In the genomic region with DNA sequence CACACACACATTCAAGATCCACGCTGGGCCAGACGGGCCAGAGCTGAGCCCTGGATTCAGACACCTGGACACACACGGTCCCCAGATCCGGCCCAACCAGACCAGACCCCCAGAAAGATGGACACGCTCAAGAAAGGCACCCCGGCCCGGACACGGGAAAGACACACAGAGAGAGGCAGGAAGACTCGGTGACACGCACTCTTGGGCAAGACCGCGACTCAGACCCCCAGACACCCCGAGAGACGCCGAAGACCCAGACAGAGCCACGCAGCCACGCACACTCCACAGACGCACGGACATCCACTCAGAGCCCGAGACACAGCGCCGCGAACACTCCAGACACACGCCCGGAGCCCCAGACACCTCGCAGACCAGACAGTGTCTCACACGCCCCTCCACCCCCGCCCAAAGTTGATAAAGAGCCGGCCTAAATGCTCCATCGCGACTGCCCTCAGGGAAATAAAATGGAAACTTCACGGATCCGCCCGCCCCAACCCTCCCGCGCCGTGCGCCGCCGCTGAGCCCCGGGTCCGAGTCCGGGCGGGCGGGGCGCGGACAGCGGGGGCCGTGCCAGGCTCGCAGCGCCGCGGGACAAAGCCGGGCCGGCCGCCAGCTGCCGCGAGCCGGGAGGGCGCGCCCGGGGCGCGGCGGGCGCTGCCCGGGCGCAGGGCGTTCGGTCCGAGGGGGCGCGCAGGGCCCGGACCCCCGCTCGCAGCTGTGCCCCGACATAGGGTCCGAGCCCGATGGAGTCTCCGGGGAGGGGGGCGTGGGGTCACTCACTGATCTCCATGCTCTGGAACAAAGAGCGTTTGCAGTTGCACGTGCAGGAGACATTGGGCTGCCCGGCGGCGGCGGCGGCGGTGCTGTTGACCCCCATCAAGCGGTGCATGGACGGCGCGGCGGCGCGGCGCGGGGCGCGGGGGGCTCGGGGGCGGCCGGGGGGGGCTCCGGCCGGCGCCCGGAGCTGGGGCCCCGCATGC, we compare ENCODE assay signal across 9 cellular contexts. TPM values are rescaled to one million over a fixed set of nuclear protein-coding genes. Genes with fewer than 3 reads are reported as not detected.
DNase-seq lines count a peak whose midpoint lies in the region; ATAC-seq and TF ChIP-seq lines count a peak whose summit lies in the region.
"Had no signal": no experiment of that assay in that cellular context is flagged by ENCODE, and none has a peak within 500 bp of the region (broad histone marks: within the 10 kb centered on the region; RNA-seq: fewer than 3 reads in every experiment).

No MANE protein-coding gene starts in this region.

- peak overlapping the region; percentile 77 for H3K27ac Mint-ChIP-seq in activated CD4-positive, alpha-beta T cell treated with anti-CD3 and anti-CD28 coated beads for 36 hours
- H3K27ac Mint-ChIP-seq in naive B cell, result peak overlapping the region; percentile 98 to 100 (median 100)

- H3K36me3 ChIP-seq in ectodermal cell (ENCODE audit: control insufficient read depth, insufficient read depth, low read length) (no peaks in the 10 kb centered on the region), vagina (no peaks in the 10 kb centered on the region)

- peaks cover 6% of the 10 kb centered on the region for H3K27me3 Mint-ChIP-seq in activated CD4-positive, alpha-beta T cell treated with anti-CD3 and anti-CD28 coated beads for 36 hours
- H3K27me3 Mint-ChIP-seq in naive B cell, result no peaks in the 10 kb centered on the region

- H3K4me1 Mint-ChIP-seq in activated CD4-positive, alpha-beta T cell treated with anti-CD3 and anti-CD28 coated beads for 36 hours, result peaks cover 20% of the 10 kb centered on the region
- peaks cover 68 to 82% (median 80%) of the 10 kb centered on the region in 3 donors for H3K4me1 Mint-ChIP-seq in naive B cell

- intact Hi-C loops in activated CD4-positive, alpha-beta T cell treated with anti-CD3 and anti-CD28 coated beads for 36 hours (cut with DNase I, micrococcal nuclease), result loop anchor here in 1 of 2 experiments (2.0 kb wide), 1 partner anchor 310 kb away; no protein-coding TSS in a partner anchor
- intact Hi-C loops in vagina (cut with DNase I), result no loop called here

- no peaks in the 10 kb centered on the region for H3K9me3 Mint-ChIP-seq in activated CD4-positive, alpha-beta T cell treated with anti-CD3 and anti-CD28 coated beads for 36 hours (ENCODE audit: low read depth)
- peaks cover 0 to 5% (median 0%) of the 10 kb centered on the region in 7 donors for H3K9me3 Mint-ChIP-seq in naive B cell

- no peak for ATAC-seq in activated CD4-positive, alpha-beta T cell treated with anti-CD3 and anti-CD28 coated beads for 36 hours
- ATAC-seq in naive B cell (ENCODE audit: low read depth in 2 of 2), result peak; percentile 2 to 17
- no peak for ATAC-seq in GM21447 (IDR thresholded peaks at IDR 0.05; ENCODE audit: unreplicated experiment)

- H3K27me3 ChIP-seq in ectodermal cell (ENCODE audit: control insufficient read depth, insufficient read depth, low read length, poor library complexity, severe bottlenecking) (peaks cover 76% of the 10 kb centered on the region), vagina (no peaks in the 10 kb centered on the region)

- CTCF ChIA-PET in activated CD4-positive, alpha-beta T cell treated with anti-CD3 and anti-CD28 coated beads for 36 hours (lab: Charles Lee), result interaction anchor here (0.6 to 1.5 kb wide), 4 partner anchors 9 to 519 kb away, joined by 3 to 7 read pairs (median 3); no protein-coding TSS in a partner anchor

- H3K4me1 ChIP-seq in ectodermal cell (ENCODE audit: control insufficient read depth, insufficient read depth, low read length) (peaks cover 31% of the 10 kb centered on the region), vagina (peaks cover 81% of the 10 kb centered on the region)

- TF ChIP-seq POLR2A in vagina (IDR thresholded peaks at IDR 0.05), result no peak

- DNase-seq in NCI-H82 (lab: John Stamatoyannopoulos, UW) (peak; percentile 42), NCI-H82 treated with DMSO at 0.1 percent for 48 hours (lab: John Stamatoyannopoulos, UW; ENCODE audit: unreplicated experiment) (no peak), naive B cell (peak; percentile 69), vagina (ENCODE audit: extremely low spot score in 2 of 2) (no peak), NCI-H2081 treated with DMSO at 0.1 percent for 48 hours (lab: John Stamatoyannopoulos, UW) (no peak)
- peak; percentile 41 for DNase-seq in activated CD4-positive, alpha-beta T cell treated with anti-CD3 and anti-CD28 coated beads for 36 hours
- DNase-seq: DND-41 had no signal

- POLR2A ChIA-PET in activated CD4-positive, alpha-beta T cell treated with anti-CD3 and anti-CD28 coated beads for 36 hours (lab: Charles Lee), result interaction anchor here (1.6 to 2.0 kb wide), 2 partner anchors 10 to 79 kb away, joined by 10 read pairs; no protein-coding TSS in a partner anchor

- no peaks in the 10 kb centered on the region for H3K9me3 ChIP-seq in ectodermal cell (ENCODE audit: control insufficient read depth, low read length)
- H3K9me3 ChIP-seq in vagina, result no peaks in the 10 kb centered on the region

- no peak for TF ChIP-seq CTCF in vagina (IDR thresholded peaks at IDR 0.05)

- no peaks in the 10 kb centered on the region for H3K36me3 Mint-ChIP-seq in activated CD4-positive, alpha-beta T cell treated with anti-CD3 and anti-CD28 coated beads for 36 hours (ENCODE audit: low read depth)
- peaks cover 0 to 7% of the 10 kb centered on the region in 2 donors for H3K36me3 Mint-ChIP-seq in naive B cell

- WGBS in ectodermal cell, 2 experiments, result 2% methylated on average over 108 of the region's 108 CpGs

- H3K27ac ChIP-seq in ectodermal cell (ENCODE audit: insufficient read depth, low read depth, low read length, poor library complexity, severe bottlenecking) (no peak overlapping the region), vagina (peak overlapping the region; percentile 78)

- H3K4me3 ChIP-seq in ectodermal cell (ENCODE audit: insufficient read depth, low read depth, low read length), result peak overlapping the region; percentile 22
- peak overlapping the region; percentile 69 to 86 for H3K4me3 ChIP-seq in vagina

- H3K4me3 Mint-ChIP-seq in activated CD4-positive, alpha-beta T cell treated with anti-CD3 and anti-CD28 coated beads for 36 hours, result peak overlapping the region; percentile 79
- peak overlapping the region; percentile 96 to 100 (median 98) for H3K4me3 Mint-ChIP-seq in naive B cell

RNA-seq across cellular contexts. Expression of a gene that starts 0.8 kb away (rescaled TPM):
- 1 to 10 TPM; 1.6 to 1.8 TPM for total RNA-seq in activated CD4-positive, alpha-beta T cell treated with anti-CD3 and anti-CD28 coated beads for 36 hours
- polyA plus RNA-seq in ectodermal cell (2013, experiment 1 of 4), result 0.44 TPM
- polyA plus RNA-seq in ectodermal cell (2013, experiment 2 of 4), result 0.76 TPM
- polyA plus RNA-seq in ectodermal cell (2013, experiment 3 of 4), result 0.69 TPM
- polyA plus RNA-seq in ectodermal cell (2013, experiment 4 of 4), result 0.81 TPM
- 10 to 100 TPM in 5 of 6 donors, 1 to 10 TPM in 1; 7.6 to 18.7 (median 12.5) TPM for polyA plus RNA-seq in naive B cell (ENCODE audit: low read depth in 6 of 6)
- total RNA-seq in vagina, result 11.3 TPM

Comparison
In these comparisons a context has a peak if more than half of its experiments do, and no peak if none do; other contexts are left out.
1. DNase-seq: peak in NCI-H82 (single experiment), activated CD4-positive, alpha-beta T cell treated with anti-CD3 and anti-CD28 coated beads for 36 hours (single experiment) and naive B cell (single experiment); none in NCI-H82 treated with DMSO at 0.1 percent for 48 hours (single experiment), vagina (0 of 2) and NCI-H2081 treated with DMSO at 0.1 percent for 48 hours (single experiment).
2. ATAC-seq: peak in naive B cell (2 of 2); none in activated CD4-positive, alpha-beta T cell treated with anti-CD3 and anti-CD28 coated beads for 36 hours (single experiment) and GM21447 (single experiment).